In the genomic region with DNA sequence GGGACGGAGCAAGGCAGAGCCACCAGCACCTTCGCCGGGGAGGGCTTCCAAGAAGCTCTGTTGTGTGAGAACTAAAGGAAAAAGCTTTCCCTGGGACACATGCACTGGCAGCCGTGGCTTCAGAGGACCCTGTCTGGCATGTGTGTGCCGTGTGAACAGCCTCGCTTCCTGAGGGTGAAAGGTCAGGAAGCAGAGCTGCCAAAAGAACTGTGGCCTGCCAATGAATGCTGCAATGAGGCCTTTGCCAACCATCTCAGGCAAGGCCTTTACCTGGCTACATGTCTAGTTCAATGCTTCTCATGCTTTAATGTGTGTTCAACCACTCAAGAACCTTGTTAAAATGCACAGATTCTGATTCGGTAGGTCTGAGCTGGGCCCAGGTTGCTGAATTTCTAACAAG, we compare ENCODE assay signal across 18 cellular contexts.
"Had no signal": no experiment of that assay in that cellular context is flagged by ENCODE, and none has a peak within 500 bp of the region (broad histone marks: within the 10 kb centered on the region; RNA-seq: fewer than 3 reads in every experiment).

No MANE protein-coding gene starts in this region.

- H3K27ac Mint-ChIP-seq: natural killer cell; stimulated activated naive B cell treated with anti-CD40 and anti-IgM and Interleukin-4, amounts not matched to agents 10 μg/mL and 1 μg/mL and 100 μg/mL, for 72 hours; type B pancreatic cell had no signal

- H3K4me3 ChIP-seq: heart left ventricle, mucosa of descending colon, sigmoid colon, skin epidermis, stomach, thyroid gland had no signal

- H3K9me3 ChIP-seq: heart left ventricle, mucosa of descending colon, sigmoid colon, stomach, thyroid gland had no signal

- H3K36me3 Mint-ChIP-seq: natural killer cell had no signal

- H3K4me1 Mint-ChIP-seq: natural killer cell; neural crest cell; stimulated activated naive B cell treated with anti-CD40 and anti-IgM and Interleukin-4, amounts not matched to agents 10 μg/mL and 1 μg/mL and 100 μg/mL, for 72 hours had no signal

- DNase-seq: cortex of kidney; foreskin melanocyte; heart left ventricle; hippocampal formation; left colon; mucosa of descending colon; natural killer cell; posterior cingulate gyrus; sigmoid colon; stimulated activated CD4-positive, alpha-beta T cell treated with anti-CD3 and anti-CD28 coated beads, Interleukin-2, amount 100 ng/mL, for 24 hours; stimulated activated CD4-positive, alpha-beta T cell treated with anti-CD3 and anti-CD28 coated beads, Interleukin-4, amount 100 ng/mL, for 4 hours; stimulated activated naive B cell treated with anti-CD40 and anti-IgM and Interleukin-4, amounts not matched to agents 10 μg/mL and 1 μg/mL and 100 μg/mL, for 72 hours; stomach; thyroid gland had no signal

- H3K4me1 ChIP-seq: heart left ventricle, sigmoid colon, stomach, thyroid gland had no signal

- FAIRE-seq: urothelium cell line had no signal

- H3K9me3 Mint-ChIP-seq: natural killer cell, neural crest cell, type B pancreatic cell had no signal

- ATAC-seq: heart left ventricle; left colon; mucosa of descending colon; natural killer cell; stimulated activated naive B cell treated with anti-CD40 and anti-IgM and Interleukin-4, amounts not matched to agents 10 μg/mL and 1 μg/mL and 100 μg/mL, for 72 hours had no signal

- H3K4me3 Mint-ChIP-seq: natural killer cell; neural crest cell; stimulated activated naive B cell treated with anti-CD40 and anti-IgM and Interleukin-4, amounts not matched to agents 10 μg/mL and 1 μg/mL and 100 μg/mL, for 72 hours; type B pancreatic cell had no signal

- H3K27me3 ChIP-seq: heart left ventricle, sigmoid colon, stomach, thyroid gland had no signal

- H3K27ac ChIP-seq: heart left ventricle, sigmoid colon, skin epidermis, stomach had no signal

- H3K27me3 Mint-ChIP-seq: stimulated activated naive B cell treated with anti-CD40 and anti-IgM and Interleukin-4, amounts not matched to agents 10 μg/mL and 1 μg/mL and 100 μg/mL, for 72 hours; type B pancreatic cell had no signal
